Comparison of ENCODE assay signal across 1 cellular context in the genomic region with DNA sequence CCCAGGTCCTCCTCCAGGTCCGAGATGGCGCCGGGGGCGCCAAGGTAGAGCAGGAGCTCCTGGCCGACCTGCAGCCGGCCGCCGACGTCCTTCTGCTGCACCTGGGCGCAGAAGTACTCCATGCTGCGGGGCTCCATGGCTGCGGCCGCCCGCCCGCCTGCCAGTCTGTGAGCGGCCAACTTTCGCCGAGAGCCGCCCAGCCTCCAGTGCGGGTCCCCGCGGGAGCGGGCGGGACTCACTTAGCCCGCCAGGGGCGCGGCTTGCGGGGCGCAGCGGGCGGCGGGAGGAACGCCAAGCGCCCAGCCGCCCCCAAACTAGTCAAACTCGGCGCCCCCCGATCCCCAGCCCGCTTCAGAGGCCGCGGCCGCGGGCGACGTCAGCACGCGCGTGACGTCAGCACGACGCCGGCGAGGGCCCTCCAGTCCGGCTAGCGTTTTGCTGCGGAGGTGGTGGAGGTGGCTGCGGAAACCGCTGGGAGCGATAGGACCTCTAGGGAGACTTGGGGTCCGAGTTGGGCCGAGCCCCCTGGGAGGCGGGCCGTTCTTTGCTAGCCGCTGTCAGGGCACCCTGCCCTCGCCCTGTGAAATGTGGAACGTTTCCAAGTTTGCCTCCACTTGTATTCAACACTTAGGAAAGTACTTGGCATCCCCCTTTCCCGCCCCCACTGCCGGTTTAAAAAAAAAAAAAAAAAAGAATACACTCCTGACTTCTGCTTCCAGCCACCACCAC.
TF ChIP-seq lines count a peak whose summit lies in the region.

Gene CLASP2 (minus strand): TSS at position 389 of the 729 bp plus-strand sequence. CDS start 252 bp downstream, at position 137.

TF ChIP-seq in HepG2, 621 proteins besides CTCF, POLR2A, EP300 and RAD21 (continued from another document and continues in another):
- TF ChIP-seq, protein P1, sequence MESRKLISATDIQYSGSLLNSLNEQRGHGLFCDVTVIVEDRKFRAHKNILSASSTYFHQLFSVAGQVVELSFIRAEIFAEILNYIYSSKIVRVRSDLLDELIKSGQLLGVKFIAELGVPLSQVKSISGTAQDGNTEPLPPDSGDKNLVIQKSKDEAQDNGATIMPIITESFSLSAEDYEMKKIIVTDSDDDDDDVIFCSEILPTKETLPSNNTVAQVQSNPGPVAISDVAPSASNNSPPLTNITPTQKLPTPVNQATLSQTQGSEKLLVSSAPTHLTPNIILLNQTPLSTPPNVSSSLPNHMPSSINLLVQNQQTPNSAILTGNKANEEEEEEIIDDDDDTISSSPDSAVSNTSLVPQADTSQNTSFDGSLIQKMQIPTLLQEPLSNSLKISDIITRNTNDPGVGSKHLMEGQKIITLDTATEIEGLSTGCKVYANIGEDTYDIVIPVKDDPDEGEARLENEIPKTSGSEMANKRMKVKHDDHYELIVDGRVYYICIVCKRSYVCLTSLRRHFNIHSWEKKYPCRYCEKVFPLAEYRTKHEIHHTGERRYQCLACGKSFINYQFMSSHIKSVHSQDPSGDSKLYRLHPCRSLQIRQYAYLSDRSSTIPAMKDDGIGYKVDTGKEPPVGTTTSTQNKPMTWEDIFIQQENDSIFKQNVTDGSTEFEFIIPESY (CRISPR knock-in tag; IDR thresholded peaks at IDR 0.05) = peak; percentile 3; the same call in 1 of the 2 replicates
- no peak; the same call in 1 of the 2 replicates for TF ChIP-seq DR1 (CRISPR knock-in tag; IDR thresholded peaks at IDR 0.05)
- no peak for TF ChIP-seq RFX5 (IDR thresholded peaks at IDR 0.05; ENCODE audit: low read depth, low read length)
- TF ChIP-seq ZNF564 (CRISPR knock-in tag; IDR thresholded peaks at IDR 0.05) = 0 out of 2 replicates have a peak, but pooled peaks have one; percentile 26
- no peak for TF ChIP-seq NFE2L2 (IDR thresholded peaks at IDR 0.05; ENCODE audit: low read length)
- TF ChIP-seq ZNF513 (CRISPR knock-in tag; conservative IDR thresholded peaks at IDR 0.05) = no peak
- TF ChIP-seq TMF1 (CRISPR knock-in tag; IDR thresholded peaks at IDR 0.05; ENCODE audit: low read depth) = no peak
- peak; percentile 67; the same call in 1 of the 2 replicates for TF ChIP-seq KDM5A (IDR thresholded peaks at IDR 0.05; ENCODE audit: borderline replicate concordance, low read length)
- peak; percentile 24; the same call in 1 of the 2 replicates for TF ChIP-seq FOSL2 (CRISPR knock-in tag; IDR thresholded peaks at IDR 0.05)
- no peak for TF ChIP-seq FOXM1 (CRISPR knock-in tag; IDR thresholded peaks at IDR 0.05)
- TF ChIP-seq PCBP1 (IDR thresholded peaks at IDR 0.05; ENCODE audit: borderline replicate concordance, low read depth, low read length) = no peak
- TF ChIP-seq NPAS2 (CRISPR knock-in tag; IDR thresholded peaks at IDR 0.05; ENCODE audit: borderline replicate concordance) = no peak
- TF ChIP-seq, protein P2, sequence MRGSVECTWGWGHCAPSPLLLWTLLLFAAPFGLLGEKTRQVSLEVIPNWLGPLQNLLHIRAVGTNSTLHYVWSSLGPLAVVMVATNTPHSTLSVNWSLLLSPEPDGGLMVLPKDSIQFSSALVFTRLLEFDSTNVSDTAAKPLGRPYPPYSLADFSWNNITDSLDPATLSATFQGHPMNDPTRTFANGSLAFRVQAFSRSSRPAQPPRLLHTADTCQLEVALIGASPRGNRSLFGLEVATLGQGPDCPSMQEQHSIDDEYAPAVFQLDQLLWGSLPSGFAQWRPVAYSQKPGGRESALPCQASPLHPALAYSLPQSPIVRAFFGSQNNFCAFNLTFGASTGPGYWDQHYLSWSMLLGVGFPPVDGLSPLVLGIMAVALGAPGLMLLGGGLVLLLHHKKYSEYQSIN (CRISPR knock-in tag; IDR thresholded peaks at IDR 0.05; ENCODE audit: borderline replicate concordance) = no peak
- TF ChIP-seq KLF15 (CRISPR knock-in tag; IDR thresholded peaks at IDR 0.05; ENCODE audit: borderline replicate concordance) = no peak
- no peak for TF ChIP-seq RNF219 (CRISPR knock-in tag; IDR thresholded peaks at IDR 0.05)
- no peak for TF ChIP-seq MIXL1 (CRISPR knock-in tag; IDR thresholded peaks at IDR 0.05)
- TF ChIP-seq ZNF660 (CRISPR knock-in tag; IDR thresholded peaks at IDR 0.05; ENCODE audit: borderline replicate concordance, low read depth) = no peak
- TF ChIP-seq ATF1 (CRISPR knock-in tag; IDR thresholded peaks at IDR 0.05) = peak; percentile 83
- peak; percentile 69 for TF ChIP-seq ZNF749 (CRISPR knock-in tag; IDR thresholded peaks at IDR 0.05; ENCODE audit: borderline replicate concordance)
- no peak for TF ChIP-seq ZNF572 (CRISPR knock-in tag; IDR thresholded peaks at IDR 0.05)
- TF ChIP-seq RCOR2 (CRISPR knock-in tag; IDR thresholded peaks at IDR 0.05) = no peak
- no peak; the same call in 1 of the 2 replicates for TF ChIP-seq KDM4B (CRISPR knock-in tag; IDR thresholded peaks at IDR 0.05)
- peak; percentile 99 for TF ChIP-seq CREB1 (IDR thresholded peaks at IDR 0.05)
- TF ChIP-seq CREB1 (CRISPR knock-in tag; IDR thresholded peaks at IDR 0.05) = peak; percentile 92
- TF ChIP-seq NR2F1 (CRISPR knock-in tag; IDR thresholded peaks at IDR 0.05) = no peak
- TF ChIP-seq KDM1A (CRISPR knock-in tag; IDR thresholded peaks at IDR 0.05) = no peak
- no peak for TF ChIP-seq ZNF260 (CRISPR knock-in tag; IDR thresholded peaks at IDR 0.05; ENCODE audit: borderline replicate concordance, low read depth)
- TF ChIP-seq ZNF724P (CRISPR knock-in tag; IDR thresholded peaks at IDR 0.05; ENCODE audit: borderline replicate concordance) = no peak
- no peak for TF ChIP-seq MED13 (CRISPR knock-in tag; IDR thresholded peaks at IDR 0.05)
- TF ChIP-seq, protein P3, sequence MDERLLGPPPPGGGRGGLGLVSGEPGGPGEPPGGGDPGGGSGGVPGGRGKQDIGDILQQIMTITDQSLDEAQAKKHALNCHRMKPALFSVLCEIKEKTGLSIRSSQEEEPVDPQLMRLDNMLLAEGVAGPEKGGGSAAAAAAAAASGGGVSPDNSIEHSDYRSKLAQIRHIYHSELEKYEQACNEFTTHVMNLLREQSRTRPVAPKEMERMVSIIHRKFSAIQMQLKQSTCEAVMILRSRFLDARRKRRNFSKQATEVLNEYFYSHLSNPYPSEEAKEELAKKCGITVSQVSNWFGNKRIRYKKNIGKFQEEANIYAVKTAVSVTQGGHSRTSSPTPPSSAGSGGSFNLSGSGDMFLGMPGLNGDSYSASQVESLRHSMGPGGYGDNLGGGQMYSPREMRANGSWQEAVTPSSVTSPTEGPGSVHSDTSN (CRISPR knock-in tag; IDR thresholded peaks at IDR 0.05) = no peak
- TF ChIP-seq ATM (IDR thresholded peaks at IDR 0.05; ENCODE audit: borderline replicate concordance) = no peak
- TF ChIP-seq, protein P4, sequence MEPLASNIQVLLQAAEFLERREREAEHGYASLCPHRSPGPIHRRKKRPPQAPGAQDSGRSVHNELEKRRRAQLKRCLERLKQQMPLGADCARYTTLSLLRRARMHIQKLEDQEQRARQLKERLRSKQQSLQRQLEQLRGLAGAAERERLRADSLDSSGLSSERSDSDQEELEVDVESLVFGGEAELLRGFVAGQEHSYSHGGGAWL (CRISPR knock-in tag; IDR thresholded peaks at IDR 0.05) = peak; percentile 88
- no peak for TF ChIP-seq SMARCE1 (IDR thresholded peaks at IDR 0.05; ENCODE audit: borderline replicate concordance)
- no peak for TF ChIP-seq IKZF4 (CRISPR knock-in tag; IDR thresholded peaks at IDR 0.05; ENCODE audit: borderline replicate concordance, low read depth, not compliant biosample characterization)
- no peak for TF ChIP-seq PCBP2 (optimal IDR thresholded peaks at IDR 0.05; ENCODE audit: low read depth, low read length, poor library complexity, severe bottlenecking)
- no peak; the same call in 1 of the 2 replicates for TF ChIP-seq ISX (CRISPR knock-in tag; conservative IDR thresholded peaks at IDR 0.05)
- no peak for TF ChIP-seq NR1H2 (CRISPR knock-in tag; IDR thresholded peaks at IDR 0.05; ENCODE audit: borderline replicate concordance, low read depth)
- TF ChIP-seq ZNF557 (CRISPR knock-in tag; IDR thresholded peaks at IDR 0.05) = no peak
- no peak for TF ChIP-seq NFKBIZ (CRISPR knock-in tag; IDR thresholded peaks at IDR 0.05)
- TF ChIP-seq ZBTB38 (CRISPR knock-in tag; IDR thresholded peaks at IDR 0.05) = peak; percentile 36; the same call in 1 of the 2 replicates
- no peak for TF ChIP-seq ZKSCAN5 (CRISPR knock-in tag; IDR thresholded peaks at IDR 0.05)
- TF ChIP-seq, protein P5, sequence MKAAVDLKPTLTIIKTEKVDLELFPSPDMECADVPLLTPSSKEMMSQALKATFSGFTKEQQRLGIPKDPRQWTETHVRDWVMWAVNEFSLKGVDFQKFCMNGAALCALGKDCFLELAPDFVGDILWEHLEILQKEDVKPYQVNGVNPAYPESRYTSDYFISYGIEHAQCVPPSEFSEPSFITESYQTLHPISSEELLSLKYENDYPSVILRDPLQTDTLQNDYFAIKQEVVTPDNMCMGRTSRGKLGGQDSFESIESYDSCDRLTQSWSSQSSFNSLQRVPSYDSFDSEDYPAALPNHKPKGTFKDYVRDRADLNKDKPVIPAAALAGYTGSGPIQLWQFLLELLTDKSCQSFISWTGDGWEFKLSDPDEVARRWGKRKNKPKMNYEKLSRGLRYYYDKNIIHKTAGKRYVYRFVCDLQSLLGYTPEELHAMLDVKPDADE (CRISPR knock-in tag; IDR thresholded peaks at IDR 0.05) = no peak
- 0 out of 2 replicates have a peak, but pooled peaks have one; percentile 4 for TF ChIP-seq ZNF263 (CRISPR knock-in tag; IDR thresholded peaks at IDR 0.05)
- TF ChIP-seq ZNF788 (CRISPR knock-in tag; IDR thresholded peaks at IDR 0.05; ENCODE audit: borderline replicate concordance) = no peak
- TF ChIP-seq, protein P6, sequence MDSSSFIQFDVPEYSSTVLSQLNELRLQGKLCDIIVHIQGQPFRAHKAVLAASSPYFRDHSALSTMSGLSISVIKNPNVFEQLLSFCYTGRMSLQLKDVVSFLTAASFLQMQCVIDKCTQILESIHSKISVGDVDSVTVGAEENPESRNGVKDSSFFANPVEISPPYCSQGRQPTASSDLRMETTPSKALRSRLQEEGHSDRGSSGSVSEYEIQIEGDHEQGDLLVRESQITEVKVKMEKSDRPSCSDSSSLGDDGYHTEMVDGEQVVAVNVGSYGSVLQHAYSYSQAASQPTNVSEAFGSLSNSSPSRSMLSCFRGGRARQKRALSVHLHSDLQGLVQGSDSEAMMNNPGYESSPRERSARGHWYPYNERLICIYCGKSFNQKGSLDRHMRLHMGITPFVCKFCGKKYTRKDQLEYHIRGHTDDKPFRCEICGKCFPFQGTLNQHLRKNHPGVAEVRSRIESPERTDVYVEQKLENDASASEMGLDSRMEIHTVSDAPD (CRISPR knock-in tag; IDR thresholded peaks at IDR 0.05) = no peak
- TF ChIP-seq ZNF510 (CRISPR knock-in tag; IDR thresholded peaks at IDR 0.05; ENCODE audit: low read depth) = no peak
- no peak for TF ChIP-seq AKNA (CRISPR knock-in tag; IDR thresholded peaks at IDR 0.05; ENCODE audit: borderline replicate concordance)
